8 cellular contexts compared by ENCODE assay signal in genomic region chr11:72643547-72643946, GRCh38. TPM values are rescaled to one million over a fixed set of nuclear protein-coding genes. Genes with fewer than 3 reads are reported as not detected.
DNase-seq lines count a peak whose midpoint lies in the region; ATAC-seq and TF ChIP-seq lines count a peak whose summit lies in the region.
"Had no signal": no experiment of that assay in that cellular context is flagged by ENCODE, and none has a peak within 500 bp of the region (broad histone marks: within the 10 kb centered on the region; RNA-seq: fewer than 3 reads in every experiment).

No MANE protein-coding gene starts in this region.

- DNase-seq in ELR (ENCODE audit: low read depth), result peak; percentile 76
- peak; percentile 64 for DNase-seq in NB4 (ENCODE audit: low read depth)
- DNase-seq in coronary artery (ENCODE audit: low spot score), result peak; percentile 83
- DNase-seq in osteoblast (ENCODE audit: insufficient read length, low spot score, missing footprints), result peak; percentile 95
- no peak for DNase-seq in testis
- DNase-seq in right atrium auricular region (ENCODE audit: low spot score), result no peak
- DNase-seq: NCI-H524 treated with DMSO at 0.1 percent for 48 hours had no signal

- no peak for TF ChIP-seq POLR2A in NB4 (IDR thresholded peaks at IDR 0.05; ENCODE audit: extremely low read depth, insufficient read length)
- TF ChIP-seq POLR2A in testis (IDR thresholded peaks at IDR 0.05), result no peak

- H3K36me3 ChIP-seq in osteoblast (ENCODE audit: insufficient read depth, low read length) (no peaks in the 10 kb centered on the region), testis (ENCODE audit: low read depth, missing control alignments) (no peaks in the 10 kb centered on the region), right atrium auricular region (no peaks in the 10 kb centered on the region)

- no peaks in the 10 kb centered on the region for H4K20me1 ChIP-seq in osteoblast (ENCODE audit: insufficient read depth, low read length)

- H3K9me3 ChIP-seq in osteoblast (ENCODE audit: low read depth, low read length) (no peaks in the 10 kb centered on the region), testis (no peaks in the 10 kb centered on the region), right atrium auricular region (no peaks in the 10 kb centered on the region)

- no peaks in the 10 kb centered on the region for H3K79me2 ChIP-seq in osteoblast (ENCODE audit: insufficient read depth, low read length)

- intact Hi-C loops in testis (cut with DNase I; ENCODE audit: low total_unique reads), result loop anchor here (5.0 kb wide), 1 partner anchor 56 kb away; no protein-coding TSS in a partner anchor

- H3K27ac ChIP-seq in coronary artery, result peak overlapping the region in 1 of 2 donors; percentile 64
- no peak overlapping the region for H3K27ac ChIP-seq in osteoblast (ENCODE audit: low read depth, low read length)
- H3K27ac ChIP-seq in testis, result no peak overlapping the region
- no peak overlapping the region for H3K27ac ChIP-seq in right atrium auricular region

- ATAC-seq in HG02588 (IDR thresholded peaks at IDR 0.05; ENCODE audit: unreplicated experiment), result no peak

- WGBS in testis, 2 donors, result 64 to 66% methylated on average over 7 of the region's 7 CpGs

- H3K4me3 ChIP-seq in NB4 (ENCODE audit: low read depth, low read length) (no peak overlapping the region), coronary artery (peak overlapping the region; percentile 72), osteoblast (ENCODE audit: insufficient read depth, low read length) (peak overlapping the region; percentile 61), testis (peak overlapping the region in 1 of 2 donors; percentile 45), right atrium auricular region (peak overlapping the region in 1 of 2 donors; percentile 68)

- H3K27me3 ChIP-seq in osteoblast (ENCODE audit: insufficient read depth, low read length) (peaks cover 29% of the 10 kb centered on the region), testis (no peaks in the 10 kb centered on the region), right atrium auricular region (no peaks in the 10 kb centered on the region)

- no peak overlapping the region for H2AFZ ChIP-seq in osteoblast (ENCODE audit: low read length)

- TF ChIP-seq CTCF in NB4 (IDR thresholded peaks at IDR 0.05; ENCODE audit: low read depth, low read length), result no peak
- TF ChIP-seq CTCF in coronary artery (IDR thresholded peaks at IDR 0.05), result no peak
- TF ChIP-seq CTCF in osteoblast (IDR thresholded peaks at IDR 0.05; ENCODE audit: extremely low read depth, low read depth, low read length), result no peak
- TF ChIP-seq CTCF in testis (IDR thresholded peaks at IDR 0.05), result no peak
- TF ChIP-seq CTCF in right atrium auricular region (IDR thresholded peaks at IDR 0.05), result no peak

- peaks cover 3% of the 10 kb centered on the region for H3K4me1 ChIP-seq in osteoblast (ENCODE audit: insufficient read depth, low read length)
- peaks cover 13% of the 10 kb centered on the region for H3K4me1 ChIP-seq in testis
- peaks cover 0 to 24% of the 10 kb centered on the region in 2 donors for H3K4me1 ChIP-seq in right atrium auricular region

- H3K4me2 ChIP-seq in osteoblast (ENCODE audit: insufficient read depth, low read length), result peak overlapping the region; percentile 72

RNA-seq across cellular contexts. Expression of gene PDE2A, which starts 30.7 kb away (rescaled TPM):
- total RNA-seq in osteoblast (0.36 and 0.59 TPM in 2 replicates), testis (10 to 100 TPM; 15.2 to 20.6 TPM), right atrium auricular region (10 to 100 TPM; 23.1 to 34.2 TPM)
- polyA plus RNA-seq in testis (ENCODE audit: insufficient read depth, low read depth, low replicate concordance), result 14.1 TPM

Comparison
In these comparisons a context has a peak if more than half of its experiments do, and no peak if none do; other contexts are left out.
1. DNase-seq: peak in ELR (single experiment), NB4 (single experiment), coronary artery (single experiment) and osteoblast (single experiment); none in testis (single experiment) and right atrium auricular region (single experiment).
2. RNA of gene PDE2A, which starts 30.7 kb away (total RNA-seq): 23.1 to 34.2 TPM in right atrium auricular region and 15.2 to 20.6 TPM in testis; 0.36 to 0.59 TPM in osteoblast; every median in the first group is over 10 times any median in the second.